In the genomic region with DNA sequence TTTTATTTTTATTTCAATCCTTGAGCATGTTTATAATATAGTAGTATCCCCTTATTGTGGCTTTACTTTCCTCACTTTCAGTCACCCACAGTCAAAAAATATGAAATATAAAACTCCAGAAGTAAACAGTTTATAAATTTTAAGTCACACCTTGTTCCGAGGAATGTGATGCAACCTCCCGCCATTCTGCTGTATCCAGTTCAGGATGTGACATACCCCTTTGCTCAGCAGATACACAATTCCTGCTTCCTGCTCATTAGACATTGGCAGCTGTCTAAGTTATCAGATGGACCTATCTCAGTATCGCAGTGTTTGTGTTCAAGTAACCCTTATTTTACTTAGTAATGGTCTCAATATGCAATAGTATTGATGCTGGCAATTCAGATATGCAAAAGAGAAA, we compare ENCODE assay signal across 7 cellular contexts.
DNase-seq lines count a peak whose midpoint lies in the region; ATAC-seq, FAIRE-seq and TF ChIP-seq lines count a peak whose summit lies in the region.
"Not testable (repeated sequence)": the region's sequence is repeated elsewhere in the genome, so short reads cannot be mapped to it uniquely, and the experiment has no call there.

No MANE protein-coding gene starts in this region.

- intact Hi-C loops in OCI-LY7 (cut with micrococcal nuclease; ENCODE audit: unreplicated experiment); K562 (cut with micrococcal nuclease); mucosa of descending colon (cut with DNase I, micrococcal nuclease): not testable (repeated sequence)

- H3K4me2 ChIP-seq in DND-41 (ENCODE audit: insufficient read depth, low read length); OCI-LY7 (ENCODE audit: low read length); K562 (ENCODE audit: insufficient read depth, low read length): not testable (repeated sequence)

- not testable (repeated sequence) for H3K9me3 ChIP-seq in DND-41 (ENCODE audit: insufficient read depth, low read length, severe bottlenecking); OCI-LY7 (ENCODE audit: low read length); RWPE2 (ENCODE audit: severe bottlenecking); K562 (replicated peaks; ENCODE audit: control insufficient read depth, insufficient read depth, low read depth, low read length); mucosa of descending colon

- not testable (repeated sequence) for H3K27me3 ChIP-seq in DND-41 (ENCODE audit: insufficient read depth, low read length, poor library complexity); RWPE2 (ENCODE audit: insufficient read depth, poor library complexity, severe bottlenecking); K562 (ENCODE audit: control insufficient read depth in 2 of 2, insufficient read depth in 2 of 2, low read length in 2 of 2)

- TF ChIP-seq CTCF in DND-41 (IDR thresholded peaks at IDR 0.05; ENCODE audit: borderline replicate concordance, extremely low read depth, low read length, poor library complexity, severe bottlenecking); OCI-LY7 (conservative IDR thresholded peaks at IDR 0.05; ENCODE audit: low read length); RWPE2 (IDR thresholded peaks at IDR 0.05; ENCODE audit: poor library complexity, severe bottlenecking); K562 (IDR thresholded peaks at IDR 0.05 in 2 of 3, conservative IDR thresholded peaks at IDR 0.05 in 1 of 3; ENCODE audit: insufficient read depth in 2 of 3, low read depth in 1 of 3, low read length in 3 of 3); mucosa of descending colon (IDR thresholded peaks at IDR 0.05): not testable (repeated sequence)

- FAIRE-seq in K562 (lab: Jason Lieb, UNC), result not testable (repeated sequence)

- not testable (repeated sequence) for H2AFZ ChIP-seq in DND-41 (ENCODE audit: low read depth, low read length); OCI-LY7 (ENCODE audit: low read length); K562 (ENCODE audit: low read depth, low read length)

- not testable (repeated sequence) for H3K4me3 ChIP-seq in DND-41 (ENCODE audit: low read depth in 1 of 2, low read length in 2 of 2); OCI-LY7 (ENCODE audit: low read depth, low read length, poor library complexity, severe bottlenecking); RWPE2 (ENCODE audit: severe bottlenecking); K562; mucosa of descending colon

- WGBS in K562 (ENCODE audit: insufficient coverage, low coverage, missing lambda C conversion rate), result 7% methylated on average over 3 of the region's 3 CpGs

- BruUV-seq in OCI-LY7 (replicated peaks; lab: Mats Ljungman, UMichigan), result TSS peak; percentile 41
- BruUV-seq in K562 (replicated peaks; lab: Mats Ljungman, UMichigan), result not testable (repeated sequence)

- H3K9ac ChIP-seq in DND-41 (ENCODE audit: low read depth, low read length); K562 (ENCODE audit: insufficient read depth in 1 of 2, low read depth in 2 of 2, low read length in 2 of 2): not testable (repeated sequence)

- H3K4me1 ChIP-seq in DND-41 (ENCODE audit: insufficient read depth, low read length); OCI-LY7 (ENCODE audit: insufficient read depth, low read length, poor library complexity, severe bottlenecking); RWPE2 (ENCODE audit: insufficient read depth, poor library complexity, severe bottlenecking); K562 (replicated peaks in 1 of 2; ENCODE audit: control insufficient read depth in 2 of 2, insufficient read depth in 2 of 2, low read length in 2 of 2); mucosa of descending colon (ENCODE audit: low read depth): not testable (repeated sequence)

- H3K79me2 ChIP-seq in DND-41 (ENCODE audit: insufficient read depth, low read length); OCI-LY7 (ENCODE audit: insufficient read depth, low read depth, low read length); K562 (ENCODE audit: control insufficient read depth, insufficient read depth, low read length): not testable (repeated sequence)

- H3K27ac ChIP-seq in DND-41 (ENCODE audit: low read length); OCI-LY7 (ENCODE audit: low read depth, low read length, poor library complexity, severe bottlenecking); RWPE2 (ENCODE audit: poor library complexity, severe bottlenecking); K562 (ENCODE audit: extremely low read depth, low read depth, low read length): not testable (repeated sequence)

- not testable (repeated sequence) for TF ChIP-seq EP300 in K562 (IDR thresholded peaks at IDR 0.05; ENCODE audit: low read length)

- TF ChIP-seq POLR2A in K562 (conservative IDR thresholded peaks at IDR 0.05), result not testable (repeated sequence)

- not testable (repeated sequence) for H4K20me1 ChIP-seq in DND-41 (ENCODE audit: insufficient read depth, low read length); OCI-LY7 (ENCODE audit: insufficient read depth, low read length); K562 (replicated peaks; ENCODE audit: control insufficient read depth, insufficient read depth, low read length)

- H3K36me3 ChIP-seq in DND-41 (ENCODE audit: insufficient read depth, low read length); OCI-LY7 (ENCODE audit: insufficient read depth, low read length); RWPE2 (ENCODE audit: low read depth); K562 (ENCODE audit: control insufficient read depth, insufficient read depth, low read length); mucosa of descending colon (ENCODE audit: low read depth): not testable (repeated sequence)

- in situ Hi-C loops in K562 (cut with MboI), result not testable (repeated sequence)

- not testable (repeated sequence) for TF ChIP-seq RAD21 in K562 (CRISPR knock-in tag; conservative IDR thresholded peaks at IDR 0.05 in 1 of 2, IDR thresholded peaks at IDR 0.05 in 1 of 2)

- CTCF ChIA-PET in OCI-LY7 (lab: Charles Lee; ENCODE audit: unreplicated experiment); K562 (lab: Yijun Ruan, JAX; ENCODE audit: low intra/inter-chr PET ratio): not testable (repeated sequence)

- H3K9me1 ChIP-seq in K562 (ENCODE audit: control insufficient read depth, insufficient read depth, low read length), result not testable (repeated sequence)

- peak; percentile 0 for DNase-seq in A172 (ENCODE audit: low spot score)
- DNase-seq in DND-41; OCI-LY7 (ENCODE audit: low spot score); mucosa of descending colon: not testable (repeated sequence)
- DNase-seq in RWPE2 (ENCODE audit: low spot score), result peak; percentile 11
- DNase-seq in K562 (ENCODE audit: extremely low read depth in 1 of 4, low spot score in 3 of 4), result peak in 1 of 4 experiments; percentile 2
- peak; percentile 0 for DNase-seq in fibroblast of gingiva (ENCODE audit: low read depth)

- H3K9me2 ChIP-seq in OCI-LY7 (ENCODE audit: insufficient read depth, low read length), result not testable (repeated sequence)

- POLR2A ChIA-PET in OCI-LY7 (lab: Charles Lee); K562 (lab: Yijun Ruan, JAX): not testable (repeated sequence)

- ATAC-seq in DND-41 (ENCODE audit: insufficient read depth, low read depth) (peak; percentile 50; the same call in 1 of the 3 replicates), RWPE2 (ENCODE audit: low read depth) (peak; percentile 70; the same call in 2 of the 3 replicates), K562 (peak; percentile 81), mucosa of descending colon (peak; percentile 14)

TF ChIP-seq in K562, 482 proteins besides CTCF, POLR2A, EP300 and RAD21:
- TF ChIP-seq CEBPG (CRISPR knock-in tag; IDR thresholded peaks at IDR 0.05), result not testable (repeated sequence)
- TF ChIP-seq CEBPG (tag; conservative IDR thresholded peaks at IDR 0.05 in 1 of 2, IDR thresholded peaks at IDR 0.05 in 1 of 2) (peak in 1 of 2 experiments; percentile 80; a peak in 2 of 4 replicates), GABPA (tag; conservative IDR thresholded peaks at IDR 0.05; ENCODE audit: low read depth) (peak; percentile 41)

Comparison
In these comparisons a context has a peak if more than half of its experiments do, and no peak if none do; other contexts are left out.
1. ATAC-seq: peak in every context shown above with its lines; median percentile 81 in K562; 70 in RWPE2; 50 in DND-41; 14 in mucosa of descending colon.